24 cellular contexts compared by ENCODE assay signal in the genomic region with DNA sequence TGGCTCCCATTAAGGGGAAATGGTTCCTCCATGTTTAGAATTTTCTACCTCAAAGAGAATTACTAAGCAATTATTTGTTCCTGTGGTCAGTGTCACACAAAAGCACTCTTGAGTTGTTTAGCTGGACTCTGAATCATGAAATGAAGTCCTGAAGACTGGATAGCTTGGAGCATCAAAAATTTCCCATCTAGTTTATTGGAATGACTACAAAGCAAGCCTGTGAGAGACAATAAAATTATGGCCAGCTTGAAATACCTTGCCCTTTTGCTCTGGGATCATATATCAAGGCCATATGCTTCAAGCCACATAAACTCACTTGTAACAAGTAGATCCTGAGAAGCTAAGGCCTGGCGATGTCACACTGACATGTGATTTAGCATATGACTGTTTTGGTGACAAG.
DNase-seq lines count a peak whose midpoint lies in the region; ATAC-seq and TF ChIP-seq lines count a peak whose summit lies in the region.
"Had no signal": no experiment of that assay in that cellular context is flagged by ENCODE, and none has a peak within 500 bp of the region (broad histone marks: within the 10 kb centered on the region; RNA-seq: fewer than 3 reads in every experiment).

No MANE protein-coding gene starts in this region.

- H3K4me1 Mint-ChIP-seq in stimulated activated naive B cell treated with anti-CD40 and anti-IgM and Interleukin-4, amounts not matched to agents 10 μg/mL and 1 μg/mL and 100 μg/mL, for 72 hours: peaks cover 0 to 3% of the 10 kb centered on the region in 2 donors
- H3K4me1 Mint-ChIP-seq: CD14-positive monocyte had no signal

- H3K36me3 ChIP-seq in cardiac muscle cell: no peaks in the 10 kb centered on the region
- no peaks in the 10 kb centered on the region for H3K36me3 ChIP-seq in skeletal muscle tissue (ENCODE audit: control insufficient read depth in 3 of 3, insufficient read depth in 3 of 3, low read length in 3 of 3)
- H3K36me3 ChIP-seq: lower lobe of right lung, MG63, pancreas, upper lobe of right lung had no signal

- no peak for DNase-seq in cardiac muscle cell (ENCODE audit: low read depth in 1 of 2, low spot score in 1 of 2)
- no peak for DNase-seq in left ventricle myocardium superior
- peak; percentile 29 for DNase-seq in HT1080 (ENCODE audit: low read depth)
- peak; percentile 48 for DNase-seq in SW480 (ENCODE audit: low spot score)
- no peak for DNase-seq in dorsolateral prefrontal cortex
- DNase-seq in stimulated activated naive B cell treated with anti-CD40 and anti-IgM and Interleukin-4, amounts not matched to agents 10 μg/mL and 1 μg/mL and 100 μg/mL, for 72 hours: no peak
- DNase-seq: activated effector memory CD4-positive, alpha-beta T cell treated with anti-CD3 and anti-CD28 coated beads, Interleukin-2, amount 50 U/mL, for 16 hours; effector CD4-positive, alpha-beta T cell; H7; lower lobe of right lung; MG63; naive B cell; NCI-H1436 treated with DMSO at 0.1 percent for 48 hours; NCI-H446 treated with DMSO at 0.1 percent for 48 hours; pancreas; stimulated activated CD4-positive, alpha-beta T cell treated with anti-CD3 and anti-CD28 coated beads, Interleukin-2, amount 100 ng/mL, for 48 hours; stomach; upper lobe of right lung had no signal

- no peaks in the 10 kb centered on the region for H3K27me3 Mint-ChIP-seq in stimulated activated naive B cell treated with anti-CD40 and anti-IgM and Interleukin-4, amounts not matched to agents 10 μg/mL and 1 μg/mL and 100 μg/mL, for 72 hours
- H3K27me3 Mint-ChIP-seq: central memory CD8-positive, alpha-beta T cell; naive B cell had no signal

- H3K36me3 Mint-ChIP-seq in stimulated activated naive B cell treated with anti-CD40 and anti-IgM and Interleukin-4, amounts not matched to agents 10 μg/mL and 1 μg/mL and 100 μg/mL, for 72 hours: peaks cover 0 to 8% of the 10 kb centered on the region in 2 donors
- H3K36me3 Mint-ChIP-seq: CD14-positive monocyte had no signal

- intact Hi-C loops in left ventricle myocardium superior (cut with micrococcal nuclease) (no loop called here), dorsolateral prefrontal cortex (cut with DNase I) (no loop called here)

- H3K4me3 ChIP-seq in cardiac muscle cell (no peak overlapping the region), skeletal muscle tissue (ENCODE audit: low read length in 3 of 3) (no peak overlapping the region), dorsolateral prefrontal cortex (no peak overlapping the region)
- H3K4me3 ChIP-seq: A549, lower lobe of right lung, MG63, pancreas, skin epidermis, stomach, upper lobe of right lung had no signal

- H3K27me3 ChIP-seq in cardiac muscle cell: no peaks in the 10 kb centered on the region
- H3K27me3 ChIP-seq in skeletal muscle tissue (ENCODE audit: control insufficient read depth in 3 of 3, insufficient read depth in 3 of 3, low read length in 3 of 3): no peaks in the 10 kb centered on the region
- H3K27me3 ChIP-seq in dorsolateral prefrontal cortex: no peaks in the 10 kb centered on the region
- H3K27me3 ChIP-seq: MG63, pancreas, stomach, upper lobe of right lung had no signal

- H3K27ac Mint-ChIP-seq in stimulated activated naive B cell treated with anti-CD40 and anti-IgM and Interleukin-4, amounts not matched to agents 10 μg/mL and 1 μg/mL and 100 μg/mL, for 72 hours: no peak overlapping the region

- peak overlapping the region; percentile 25 for H3K27ac ChIP-seq in cardiac muscle cell
- peak overlapping the region; percentile 68 for H3K27ac ChIP-seq in skeletal muscle tissue (ENCODE audit: low read depth, low read length)
- H3K27ac ChIP-seq in dorsolateral prefrontal cortex: peak overlapping the region in 24 of 59 donors; percentile 2 to 64 (median 23)
- H3K27ac ChIP-seq: A549, lower lobe of right lung, pancreas, stomach, upper lobe of right lung had no signal

- H3K4me3 Mint-ChIP-seq in stimulated activated naive B cell treated with anti-CD40 and anti-IgM and Interleukin-4, amounts not matched to agents 10 μg/mL and 1 μg/mL and 100 μg/mL, for 72 hours: no peak overlapping the region
- H3K4me3 Mint-ChIP-seq: CD14-positive monocyte; central memory CD8-positive, alpha-beta T cell; naive B cell had no signal

- H3K9me3 ChIP-seq in cardiac muscle cell (ENCODE audit: low read depth): no peaks in the 10 kb centered on the region
- no peaks in the 10 kb centered on the region for H3K9me3 ChIP-seq in skeletal muscle tissue (ENCODE audit: control insufficient read depth in 3 of 3, low read length in 3 of 3)
- H3K9me3 ChIP-seq: A549, lower lobe of right lung, MG63, pancreas, stomach, upper lobe of right lung had no signal

- ATAC-seq in left ventricle myocardium superior (no peak), HG03135 (IDR thresholded peaks at IDR 0.05; ENCODE audit: unreplicated experiment) (no peak)
- no peak for ATAC-seq in stimulated activated naive B cell treated with anti-CD40 and anti-IgM and Interleukin-4, amounts not matched to agents 10 μg/mL and 1 μg/mL and 100 μg/mL, for 72 hours (replicated peaks)
- ATAC-seq: lower lobe of right lung, upper lobe of right lung had no signal

- H3K9me3 Mint-ChIP-seq in stimulated activated naive B cell treated with anti-CD40 and anti-IgM and Interleukin-4, amounts not matched to agents 10 μg/mL and 1 μg/mL and 100 μg/mL, for 72 hours: no peaks in the 10 kb centered on the region
- H3K9me3 Mint-ChIP-seq: central memory CD8-positive, alpha-beta T cell; naive B cell had no signal

- peaks cover 17% of the 10 kb centered on the region for H3K4me1 ChIP-seq in cardiac muscle cell (ENCODE audit: low read depth)
- H3K4me1 ChIP-seq in skeletal muscle tissue (ENCODE audit: control insufficient read depth in 3 of 3, insufficient read depth in 3 of 3, low read length in 3 of 3): peaks cover 14 to 25% (median 17%) of the 10 kb centered on the region in 3 donors
- H3K4me1 ChIP-seq: A549, lower lobe of right lung, pancreas had no signal

- no peak overlapping the region for H3K9ac ChIP-seq in skeletal muscle tissue (ENCODE audit: low read depth in 1 of 3, low read length in 3 of 3)

- no peak for TF ChIP-seq CTCF in cardiac muscle cell (IDR thresholded peaks at IDR 0.05; ENCODE audit: low read depth, low read length)
- no peak for TF ChIP-seq CTCF in dorsolateral prefrontal cortex (IDR thresholded peaks at IDR 0.05 in 54 of 56, conservative IDR thresholded peaks at IDR 0.05 in 2 of 56; ENCODE audit: low read depth in 1 of 56, partially characterized antibody in 56 of 56)

Comparison
In these comparisons a context has a peak if more than half of its experiments do, and no peak if none do; other contexts are left out.
1. DNase-seq: peak in HT1080 (single experiment) and SW480 (single experiment); none in cardiac muscle cell (0 of 2), left ventricle myocardium superior (single experiment), dorsolateral prefrontal cortex (0 of 10) and stimulated activated naive B cell treated with anti-CD40 and anti-IgM and Interleukin-4, amounts not matched to agents 10 μg/mL and 1 μg/mL and 100 μg/mL, for 72 hours (single experiment).